In genomic region chr5:111063709-111064322, GRCh38 we compare ENCODE assay signal across 8 cellular contexts. TPM values are rescaled to one million over a fixed set of nuclear protein-coding genes. Genes with fewer than 3 reads are reported as not detected.
DNase-seq lines count a peak whose midpoint lies in the region; ATAC-seq and TF ChIP-seq lines count a peak whose summit lies in the region.

No MANE protein-coding gene starts in this region.

- H3K79me2 ChIP-seq in SK-N-SH (ENCODE audit: insufficient read depth), result no peaks in the 10 kb centered on the region; the same call in 1 of the 2 replicates

- peaks cover 3% of the 10 kb centered on the region; the same call in 1 of the 2 replicates for H3K9me3 ChIP-seq in SK-N-SH
- no peaks in the 10 kb centered on the region for H3K9me3 ChIP-seq in effector memory CD4-positive, alpha-beta T cell (ENCODE audit: control insufficient read depth, low read length)
- H3K9me3 ChIP-seq in CD8-positive, alpha-beta T cell (ENCODE audit: low read length), result no peaks in the 10 kb centered on the region

- no peaks in the 10 kb centered on the region for H3K4me1 Mint-ChIP-seq in CD8-positive, alpha-beta T cell (ENCODE audit: low read depth)

- CTCF ChIA-PET in SK-N-SH (lab: Yijun Ruan, JAX), result interaction anchor here (0.6 to 2.4 kb wide), 4 partner anchors 11 to 307 kb away, joined by 3 to 5 read pairs (median 4); no protein-coding TSS in a partner anchor
- CTCF ChIA-PET in CD8-positive, alpha-beta T cell (lab: Charles Lee), result no interaction called here

- H2AFZ ChIP-seq in SK-N-SH (ENCODE audit: low read depth), result no peak overlapping the region

- intact Hi-C loops in CD8-positive, alpha-beta T cell (cut with DNase I, micrococcal nuclease), result no loop called here

- POLR2A ChIA-PET in SK-N-SH (lab: Yijun Ruan, JAX), result no interaction called here
- POLR2A ChIA-PET in CD8-positive, alpha-beta T cell (lab: Charles Lee), result no interaction called here

- no peaks in the 10 kb centered on the region for H3K36me3 ChIP-seq in SK-N-SH (replicated peaks in 1 of 2; ENCODE audit: control insufficient read depth in 1 of 2, insufficient read depth in 2 of 2, low read length in 1 of 2)
- no peaks in the 10 kb centered on the region for H3K36me3 ChIP-seq in effector memory CD4-positive, alpha-beta T cell (ENCODE audit: control insufficient read depth, insufficient read depth, low read length)
- no peaks in the 10 kb centered on the region for H3K36me3 ChIP-seq in CD8-positive, alpha-beta T cell (ENCODE audit: insufficient read depth, low read length)

- TF ChIP-seq CTCF in SK-N-SH (IDR thresholded peaks at IDR 0.05), result peak; percentile 60
- no peak for TF ChIP-seq CTCF in CD8-positive, alpha-beta T cell (IDR thresholded peaks at IDR 0.05)

- ATAC-seq in GM18499 (IDR thresholded peaks at IDR 0.05; ENCODE audit: insufficient read depth, unreplicated experiment) (peak; percentile 76), HG02759 (IDR thresholded peaks at IDR 0.05; ENCODE audit: unreplicated experiment) (peak; percentile 70), HG03196 (IDR thresholded peaks at IDR 0.05; ENCODE audit: unreplicated experiment) (no peak), GM19328 (IDR thresholded peaks at IDR 0.05; ENCODE audit: unreplicated experiment) (no peak)
- no peak for ATAC-seq in CD8-positive, alpha-beta T cell

- H3F3A ChIP-seq in SK-N-SH (replicated peaks; ENCODE audit: insufficient read depth), result peaks cover 10% of the 10 kb centered on the region

- no peak overlapping the region for H3K27ac Mint-ChIP-seq in CD8-positive, alpha-beta T cell

- H3K9ac ChIP-seq in SK-N-SH, result no peak overlapping the region

- H3K4me2 ChIP-seq in SK-N-SH, result no peak overlapping the region

- TF ChIP-seq EP300 in SK-N-SH (IDR thresholded peaks at IDR 0.05; ENCODE audit: borderline replicate concordance in 1 of 2, low read depth in 1 of 2, low read length in 1 of 2), result no peak

- H3K4me1 ChIP-seq in SK-N-SH (ENCODE audit: control insufficient read depth in 1 of 2, insufficient read depth in 2 of 2, low read depth in 1 of 2, low read length in 1 of 2), result peaks cover 0 to 2% of the 10 kb centered on the region in 2 experiments; a peak in 2 of 4 replicates
- no peaks in the 10 kb centered on the region for H3K4me1 ChIP-seq in effector memory CD4-positive, alpha-beta T cell (ENCODE audit: control insufficient read depth, insufficient read depth, low read length, poor library complexity, severe bottlenecking)
- no peaks in the 10 kb centered on the region for H3K4me1 ChIP-seq in CD8-positive, alpha-beta T cell (ENCODE audit: insufficient read depth, low read length)

- peaks cover 54% of the 10 kb centered on the region for H3K27me3 Mint-ChIP-seq in CD8-positive, alpha-beta T cell (ENCODE audit: low read depth)

- H3K4me3 Mint-ChIP-seq in CD8-positive, alpha-beta T cell, result no peak overlapping the region

- peak; percentile 31 for DNase-seq in SK-N-SH
- peak; percentile 14 to 46 for DNase-seq in lung microvascular endothelial cell (ENCODE audit: low read depth in 2 of 2)
- DNase-seq in effector memory CD4-positive, alpha-beta T cell, result no peak
- DNase-seq in CD8-positive, alpha-beta T cell, result no peak

- WGBS in SK-N-SH (ENCODE audit: low lambda C conversion rate), result 44% methylated on average over 3 of the region's 3 CpGs

- peaks cover 2% of the 10 kb centered on the region for H3K9me3 Mint-ChIP-seq in CD8-positive, alpha-beta T cell

- TF ChIP-seq RAD21 in SK-N-SH (IDR thresholded peaks at IDR 0.05; ENCODE audit: low read length), result peak; percentile 67

- no peak overlapping the region for H3K27ac ChIP-seq in SK-N-SH (ENCODE audit: low read depth in 2 of 2, low read length in 1 of 2)
- no peak overlapping the region for H3K27ac ChIP-seq in effector memory CD4-positive, alpha-beta T cell (ENCODE audit: insufficient read depth, low read length, poor library complexity, severe bottlenecking)
- no peak overlapping the region for H3K27ac ChIP-seq in CD8-positive, alpha-beta T cell (ENCODE audit: low read depth, low read length)

- no peaks in the 10 kb centered on the region for H3K36me3 Mint-ChIP-seq in CD8-positive, alpha-beta T cell

- no peak overlapping the region for H3K4me3 ChIP-seq in SK-N-SH (ENCODE audit: low read depth in 2 of 2, low read length in 1 of 2)
- no peak overlapping the region for H3K4me3 ChIP-seq in effector memory CD4-positive, alpha-beta T cell (ENCODE audit: insufficient read depth, low read depth, low read length, poor library complexity, severe bottlenecking)
- no peak overlapping the region for H3K4me3 ChIP-seq in CD8-positive, alpha-beta T cell (ENCODE audit: low read depth, low read length)

- H3K9me2 ChIP-seq in SK-N-SH, result no peaks in the 10 kb centered on the region

- H3K27me3 ChIP-seq in SK-N-SH (ENCODE audit: insufficient read depth), result no peaks in the 10 kb centered on the region
- H3K27me3 ChIP-seq in effector memory CD4-positive, alpha-beta T cell (replicated peaks; ENCODE audit: control insufficient read depth, insufficient read depth, low read length, poor library complexity, severe bottlenecking), result peaks cover 13% of the 10 kb centered on the region
- H3K27me3 ChIP-seq in CD8-positive, alpha-beta T cell (ENCODE audit: insufficient read depth, low read length), result no peaks in the 10 kb centered on the region

- no peaks in the 10 kb centered on the region for H4K20me1 ChIP-seq in SK-N-SH (ENCODE audit: insufficient read depth)

TF ChIP-seq in SK-N-SH, 30 proteins besides CTCF, POLR2A, EP300 and RAD21:
- peak; percentile 62 for TF ChIP-seq SMC3 (IDR thresholded peaks at IDR 0.05; ENCODE audit: low read depth, low read length)
- no peak for TF ChIP-seq TEAD4 (IDR thresholded peaks at IDR 0.05; ENCODE audit: borderline replicate concordance, insufficient read depth)

RNA-seq across cellular contexts. Expression of gene TSLP, which starts 7.7 kb away (rescaled TPM):
- 1.3 and 1.5 TPM in 2 replicates for polyA plus RNA-seq in SK-N-SH (2012; rRNA removed)
- polyA plus RNA-seq in SK-N-SH (2012; cell fraction: cytosol; rRNA removed), result 1.9 and 2.8 TPM in 2 replicates
- polyA plus RNA-seq in SK-N-SH (2012; cell fraction: nucleus; rRNA removed), result 0.41 and 0.97 TPM in 2 replicates
- total RNA-seq in lung microvascular endothelial cell, result under 0.01 TPM in 1 of 2 replicates, not detected in the other
- total RNA-seq in CD8-positive, alpha-beta T cell, result not detected

RNA-seq across cellular contexts. Expression of gene WDR36, which starts 28.3 kb away (rescaled TPM):
- 6.7 and 10.4 TPM in 2 replicates for polyA plus RNA-seq in SK-N-SH (2012; rRNA removed)
- 8.6 and 9.0 TPM in 2 replicates for polyA plus RNA-seq in SK-N-SH (2012; cell fraction: cytosol; rRNA removed)
- 7.6 and 17.4 TPM in 2 replicates for polyA plus RNA-seq in SK-N-SH (2012; cell fraction: nucleus; rRNA removed)
- total RNA-seq in lung microvascular endothelial cell, result 28.5 and 38.3 TPM in 2 replicates
- total RNA-seq in CD8-positive, alpha-beta T cell, result 10 to 100 TPM; 29.5 to 32.6 TPM

Comparison
In these comparisons a context has a peak if more than half of its experiments do, and no peak if none do; other contexts are left out.
1. ATAC-seq: peak in GM18499 (single experiment) and HG02759 (single experiment); none in HG03196 (single experiment), GM19328 (single experiment) and CD8-positive, alpha-beta T cell (single experiment).
2. DNase-seq: peak in SK-N-SH (single experiment) and lung microvascular endothelial cell (2 of 2); none in effector memory CD4-positive, alpha-beta T cell (0 of 3) and CD8-positive, alpha-beta T cell (0 of 7).